ENCODE assay signal across 27 cellular contexts in the genomic region with DNA sequence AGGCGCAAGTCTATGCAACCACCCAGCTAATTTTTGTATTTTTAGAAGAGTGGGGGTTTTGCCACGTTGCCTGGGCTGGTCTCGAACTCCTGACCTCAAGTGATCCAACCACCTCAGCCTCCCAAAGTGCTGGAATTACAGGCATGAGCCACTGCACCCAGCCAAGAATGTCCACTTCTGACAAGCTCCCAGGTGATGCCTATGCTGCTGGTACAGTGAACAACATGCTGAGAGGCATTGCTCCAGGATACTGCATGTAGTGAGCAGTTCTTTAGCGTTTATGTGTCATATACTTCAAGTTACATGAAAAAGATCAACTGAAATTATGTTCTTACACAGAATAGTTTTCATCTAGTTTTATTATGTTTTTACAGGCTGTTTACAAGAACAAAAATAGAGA.
"Had no signal": no experiment of that assay in that cellular context is flagged by ENCODE, and none has a peak within 500 bp of the region (broad histone marks: within the 10 kb centered on the region; RNA-seq: fewer than 3 reads in every experiment).

No MANE protein-coding gene starts in this region.

- FAIRE-seq: colon, endometrium had no signal

- H3K4me3 ChIP-seq: colonic mucosa, coronary artery, dorsolateral prefrontal cortex, esophagus muscularis mucosa, esophagus squamous epithelium, gastrocnemius medialis, gastroesophageal sphincter, heart left ventricle, heart right ventricle had no signal

- ATAC-seq: effector memory CD8-positive, alpha-beta T cell; esophagus mucosa; foreskin keratinocyte; gastrocnemius medialis; gastroesophageal sphincter; heart left ventricle; heart right ventricle had no signal

- H3K4me1 Mint-ChIP-seq: endodermal cell had no signal

- H3K27ac ChIP-seq: colonic mucosa, coronary artery, dorsolateral prefrontal cortex, epithelial cell of prostate, esophagus muscularis mucosa, esophagus squamous epithelium, foreskin keratinocyte, gastrocnemius medialis, gastroesophageal sphincter, heart left ventricle, heart right ventricle had no signal

- H3K36me3 ChIP-seq: colonic mucosa had no signal

- H3K9me3 Mint-ChIP-seq: dendritic cell treated with granulocyte-macrophage colony-stimulating factor and Interleukin-4, amounts not matched to agents 40 ng/mL and 50 ng/mL, for 4 days; effector memory CD8-positive, alpha-beta T cell; endodermal cell had no signal

- H3K9me3 ChIP-seq: colonic mucosa, esophagus muscularis mucosa, esophagus squamous epithelium, gastrocnemius medialis, gastroesophageal sphincter, heart left ventricle, heart right ventricle had no signal

- H3K27me3 ChIP-seq: colonic mucosa, dorsolateral prefrontal cortex, esophagus muscularis mucosa, esophagus squamous epithelium, foreskin keratinocyte, gastrocnemius medialis, gastroesophageal sphincter, heart left ventricle, heart right ventricle had no signal

- H3K4me3 Mint-ChIP-seq: dendritic cell treated with granulocyte-macrophage colony-stimulating factor and Interleukin-4, amounts not matched to agents 40 ng/mL and 50 ng/mL, for 4 days; effector memory CD8-positive, alpha-beta T cell; endodermal cell had no signal

- H3K4me1 ChIP-seq: colonic mucosa, esophagus muscularis mucosa, esophagus squamous epithelium, gastrocnemius medialis, gastroesophageal sphincter, heart left ventricle, heart right ventricle had no signal

- H3K27me3 Mint-ChIP-seq: dendritic cell treated with granulocyte-macrophage colony-stimulating factor and Interleukin-4, amounts not matched to agents 40 ng/mL and 50 ng/mL, for 4 days; effector memory CD8-positive, alpha-beta T cell had no signal

- H3K27ac Mint-ChIP-seq: dendritic cell treated with granulocyte-macrophage colony-stimulating factor and Interleukin-4, amounts not matched to agents 40 ng/mL and 50 ng/mL, for 4 days; endodermal cell had no signal

- DNase-seq: colonic mucosa; cortex of kidney; dermis blood vessel endothelial cell; dorsolateral prefrontal cortex; effector CD4-positive, alpha-beta T cell; effector CD8-positive, alpha-beta T cell; effector memory CD4-positive, alpha-beta T cell; effector memory CD8-positive, alpha-beta T cell; endodermal cell; erythroblast; esophagus squamous epithelium; foreskin fibroblast; foreskin keratinocyte; foreskin melanocyte; gastrocnemius medialis; glutamatergic neuron; head of caudate nucleus; heart left ventricle; heart right ventricle had no signal
